In the genomic region with DNA sequence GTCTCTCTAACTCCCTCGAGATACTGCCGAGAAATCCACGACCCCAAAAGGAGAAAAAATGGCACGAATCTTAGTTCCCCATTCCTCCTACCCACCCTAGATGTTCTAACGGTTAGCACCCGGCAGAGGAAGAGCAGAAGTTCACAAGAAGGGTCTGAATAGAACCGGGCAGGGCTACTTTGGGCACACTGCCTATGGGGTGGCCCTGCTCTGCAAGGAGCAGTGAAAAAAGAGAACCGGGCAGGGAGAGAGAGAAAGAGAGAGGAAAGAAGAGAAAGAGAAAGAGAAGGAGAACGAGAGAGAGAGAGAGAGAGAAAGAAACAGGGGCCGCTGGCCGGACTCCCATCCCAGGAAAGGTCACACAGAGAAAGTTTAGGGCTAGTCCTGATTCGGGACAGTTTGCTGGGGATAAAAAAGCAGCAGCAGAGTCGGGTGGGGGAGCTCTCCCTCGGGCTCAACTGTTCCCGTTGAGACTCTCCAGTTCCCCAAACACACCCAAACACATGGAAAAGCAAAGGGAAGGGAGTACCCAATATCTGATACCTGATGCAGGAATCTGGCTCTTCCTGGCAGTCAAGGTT, we compare ENCODE assay signal across 6 cellular contexts. TPM values are rescaled to one million over a fixed set of nuclear protein-coding genes. Genes with fewer than 3 reads are reported as not detected.
DNase-seq lines count a peak whose midpoint lies in the region; ATAC-seq and TF ChIP-seq lines count a peak whose summit lies in the region.

No MANE protein-coding gene starts in this region.

- no peaks in the 10 kb centered on the region for H3K27me3 Mint-ChIP-seq in natural killer cell (ENCODE audit: low read depth in 2 of 2)

- peak overlapping the region; percentile 94 for H3K4me3 Mint-ChIP-seq in natural killer cell

- in situ Hi-C loops in astrocyte of the spinal cord (cut with HindIII; ENCODE audit: low sequenced_read_pairs): no loop called here
- in situ Hi-C loops in GM13976 (cut with MboI; ENCODE audit: low sequenced_read_pairs, unreplicated experiment): no loop called here

- no peak for ATAC-seq in natural killer cell

- peak overlapping the region; percentile 95 to 96 for H3K27ac Mint-ChIP-seq in natural killer cell

- no peak for DNase-seq in Jurkat, Clone E6-1 (ENCODE audit: low read depth, low spot score)
- no peak for DNase-seq in astrocyte of the spinal cord (ENCODE audit: low read depth, low spot score)
- DNase-seq in natural killer cell: no peak
- no peak for DNase-seq in GM20000 (ENCODE audit: low spot score)
- DNase-seq in GM13976 (ENCODE audit: low spot score): no peak
- DNase-seq in activated CD4-positive, alpha-beta T cell treated with anti-CD3 and anti-CD28 coated beads for 4 hours: no peak

- H3K9me3 Mint-ChIP-seq in natural killer cell: no peaks in the 10 kb centered on the region

- peak overlapping the region; percentile 86 for H3K4me3 ChIP-seq in Jurkat, Clone E6-1 (ENCODE audit: low read length)
- H3K4me3 ChIP-seq in astrocyte of the spinal cord (ENCODE audit: low read depth, low read length): peak overlapping the region; percentile 77

- H3K36me3 Mint-ChIP-seq in natural killer cell: no peaks in the 10 kb centered on the region

- peaks cover 22 to 26% of the 10 kb centered on the region in 2 donors for H3K4me1 Mint-ChIP-seq in natural killer cell

- intact Hi-C loops in natural killer cell (cut with micrococcal nuclease): loop anchor here (2.0 kb wide), 1 partner anchor 16 kb away; the partner anchor contains the start of gene RPL36A

- TF ChIP-seq CTCF in astrocyte of the spinal cord (IDR thresholded peaks at IDR 0.05; ENCODE audit: low read depth, low read length) (no peak), natural killer cell (IDR thresholded peaks at IDR 0.05) (no peak), GM20000 (IDR thresholded peaks at IDR 0.05; ENCODE audit: extremely low read depth, missing control alignments) (no peak), GM13976 (IDR thresholded peaks at IDR 0.05; ENCODE audit: borderline replicate concordance, control extremely low read depth, extremely low read depth, insufficient read depth, missing control alignments) (no peak)

RNA-seq across cellular contexts. Expression of gene GLA, which starts 0.5 kb away (rescaled TPM):
- polyA plus RNA-seq in Jurkat, Clone E6-1 (2012; ENCODE audit: insufficient read depth, insufficient read length): 39.2 TPM
- 10 to 100 TPM; 34.9 to 71.9 (median 47.9) TPM for total RNA-seq in natural killer cell

RNA-seq across cellular contexts. Expression of gene HNRNPH2, which starts 0.8 kb away (rescaled TPM):
- polyA plus RNA-seq in Jurkat, Clone E6-1 (2012; ENCODE audit: insufficient read depth, insufficient read length): 51.7 TPM
- total RNA-seq in natural killer cell: 10 to 100 TPM; 47.3 to 56.1 (median 52.9) TPM

RNA-seq across cellular contexts. Expression of gene RPL36A, which starts 16.4 kb away (rescaled TPM):
- polyA plus RNA-seq in Jurkat, Clone E6-1 (2012; ENCODE audit: insufficient read depth, insufficient read length): 1,971 TPM
- 100 to 1,000 TPM in 1 of 3 donors, 10 to 100 TPM in 2; 88.0 to 108 (median 91.5) TPM for total RNA-seq in natural killer cell

RNA-seq across cellular contexts. Expression of gene BTK, which starts 21.3 kb away (rescaled TPM):
- polyA plus RNA-seq in Jurkat, Clone E6-1 (2012; ENCODE audit: insufficient read depth, insufficient read length): not detected
- total RNA-seq in natural killer cell: 10 to 100 TPM in 1 of 3 donors, 1 to 10 TPM in 2; 4.4 to 48.2 (median 9.0) TPM

RNA-seq across cellular contexts. Expression of gene TIMM8A, which starts 58.7 kb away (rescaled TPM):
- polyA plus RNA-seq in Jurkat, Clone E6-1 (2012; ENCODE audit: insufficient read depth, insufficient read length): 21.7 TPM
- total RNA-seq in natural killer cell: 1 to 10 TPM; 6.0 to 7.4 (median 7.0) TPM
